Comparison of ENCODE assay signal across 34 cellular contexts in genomic region chr2:39678170-39678569, GRCh38. TPM values are rescaled to one million over a fixed set of nuclear protein-coding genes. Genes with fewer than 3 reads are reported as not detected.
"Had no signal": no experiment of that assay in that cellular context is flagged by ENCODE, and none has a peak within 500 bp of the region (broad histone marks: within the 10 kb centered on the region; RNA-seq: fewer than 3 reads in every experiment).

No MANE protein-coding gene starts in this region.

- H3K4me1 Mint-ChIP-seq: activated B cell treated with CpG ODN at 0.5 μM for 24 hours; activated CD4-positive, alpha-beta T cell treated with anti-CD3 and anti-CD28 coated beads, Interleukin-2, amount 10 ng/mL, durations not matched to agents 24 days and 14 days; activated naive CD4-positive, alpha-beta T cell treated with anti-CD3 and anti-CD28 coated beads, Interleukin-2, amount 10 ng/mL, durations not matched to agents 7 days and 5 days; activated naive CD4-positive, alpha-beta T cell treated with anti-CD3 and anti-CD28 coated beads, Interleukin-2, amount 50 U/mL, for 24 hours; activated naive CD8-positive, alpha-beta T cell treated with anti-CD3 and anti-CD28 coated beads, Interleukin-2, amount 10 ng/mL, durations not matched to agents 7 days and 5 days; activated naive CD8-positive, alpha-beta T cell treated with anti-CD3 and anti-CD28 coated beads, Interleukin-2, amount 50 U/mL, for 24 hours had no signal

- FAIRE-seq: colon, TTC549 had no signal

- H3K9me3 Mint-ChIP-seq: activated CD4-positive, alpha-beta memory T cell treated with anti-CD3 and anti-CD28 coated beads for 36 hours; activated CD4-positive, alpha-beta T cell treated with anti-CD3 and anti-CD28 coated beads, Interleukin-2, amount 10 ng/mL, durations not matched to agents 24 days and 14 days; activated CD8-positive, alpha-beta T cell treated with anti-CD3 and anti-CD28 coated beads for 36 hours; activated naive CD4-positive, alpha-beta T cell treated with anti-CD3 and anti-CD28 coated beads, Interleukin-2, amount 10 ng/mL, durations not matched to agents 7 days and 5 days; activated naive CD4-positive, alpha-beta T cell treated with anti-CD3 and anti-CD28 coated beads, Interleukin-2, amount 50 U/mL, for 24 hours; activated naive CD8-positive, alpha-beta T cell treated with anti-CD3 and anti-CD28 coated beads, Interleukin-2, amount 10 ng/mL, durations not matched to agents 7 days and 5 days; activated T-cell treated with anti-CD3 and anti-CD28 coated beads, Interleukin-2, amount 50 U/mL, for 24 hours; T-helper 1 cell treated with Interleukin-12 subunit alpha and Interleukin-12 subunit beta and Interleukin-4 antibody, amounts not matched to agents 30 μg/mL and 1 μg/mL, for 36 hours; T-helper 2 cell treated with Interferon-gamma antibody and Interleukin-4, amounts not matched to agents 5 μg/mL and 100 μg/mL, for 36 hours had no signal

- ATAC-seq: activated CD8-positive, alpha-beta T cell treated with anti-CD3 and anti-CD28 coated beads for 36 hours; activated naive CD8-positive, alpha-beta T cell treated with anti-CD3 and anti-CD28 coated beads, Interleukin-2, amount 50 U/mL, for 24 hours; body of pancreas had no signal

- H3K4me3 ChIP-seq: ascending aorta, body of pancreas, breast epithelium had no signal

- H3K27me3 ChIP-seq: ascending aorta, body of pancreas, brain microvascular endothelial cell, breast epithelium had no signal

- DNase-seq: activated B cell treated with CpG ODN at 0.5 μM for 24 hours; activated CD4-positive, alpha-beta memory T cell treated with anti-CD3 and anti-CD28 coated beads for 36 hours; activated CD4-positive, alpha-beta T cell treated with anti-CD3 and anti-CD28 coated beads for 4 hours; activated CD4-positive, alpha-beta T cell treated with anti-CD3 and anti-CD28 coated beads, Interleukin-2, amount 10 ng/mL, durations not matched to agents 24 days and 14 days; activated CD4-positive, alpha-beta T cell treated with anti-CD3 and anti-CD28 coated beads, Interleukin-2, amount 50 U/mL, for 1 hour; activated CD4-positive, alpha-beta T cell treated with anti-CD3 and anti-CD28 coated beads, Interleukin-2, amount 50 U/mL, for 4 hours; activated CD4-positive, CD25-positive, alpha-beta regulatory T cell treated with anti-CD3 and anti-CD28 coated beads, Interleukin-2, amount 50 U/mL, for 72 hours; activated CD8-positive, alpha-beta memory T cell treated with anti-CD3 and anti-CD28 coated beads, Interleukin-2, amount 50 U/mL, for 4 hours; activated CD8-positive, alpha-beta T cell treated with anti-CD3 and anti-CD28 coated beads for 36 hours; activated effector memory CD4-positive, alpha-beta T cell treated with Interleukin-2 at 50 U/mL for 16 hours; activated gamma-delta T cell; activated naive CD4-positive, alpha-beta T cell treated with anti-CD3 and anti-CD28 coated beads, Interleukin-2, amount 10 ng/mL, durations not matched to agents 7 days and 5 days; activated naive CD4-positive, alpha-beta T cell treated with Interleukin-2 at 50 U/mL for 16 hours; activated naive CD8-positive, alpha-beta T cell treated with anti-CD3 and anti-CD28 coated beads, Interleukin-2, amount 10 ng/mL, durations not matched to agents 7 days and 5 days; activated naive CD8-positive, alpha-beta T cell treated with anti-CD3 and anti-CD28 coated beads, Interleukin-2, amount 50 U/mL, for 24 hours; activated T-cell treated with anti-CD3 and anti-CD28 coated beads, Interleukin-2, amount 50 U/mL, for 24 hours; activated T-cell treated with anti-CD3 and anti-CD28 coated beads, Interleukin-2, amount 50 U/mL, for 48 hours; amygdala; body of pancreas; brain microvascular endothelial cell; central memory CD4-positive, alpha-beta T cell; T-helper 2 cell; T-helper 9 cell had no signal

- H3K27ac ChIP-seq: ascending aorta, body of pancreas, brain microvascular endothelial cell, breast epithelium, VCaP had no signal

- H3K4me1 ChIP-seq: ascending aorta, body of pancreas, breast epithelium had no signal

- H3K36me3 ChIP-seq: ascending aorta, brain microvascular endothelial cell, breast epithelium had no signal

- H3K4me3 Mint-ChIP-seq: activated B cell treated with CpG ODN at 0.5 μM for 24 hours; activated CD4-positive, alpha-beta memory T cell treated with anti-CD3 and anti-CD28 coated beads for 36 hours; activated CD4-positive, alpha-beta T cell treated with anti-CD3 and anti-CD28 coated beads, Interleukin-2, amount 10 ng/mL, durations not matched to agents 24 days and 14 days; activated CD8-positive, alpha-beta T cell treated with anti-CD3 and anti-CD28 coated beads for 36 hours; activated naive CD4-positive, alpha-beta T cell treated with anti-CD3 and anti-CD28 coated beads, Interleukin-2, amount 10 ng/mL, durations not matched to agents 7 days and 5 days; activated naive CD4-positive, alpha-beta T cell treated with anti-CD3 and anti-CD28 coated beads, Interleukin-2, amount 50 U/mL, for 24 hours; activated naive CD8-positive, alpha-beta T cell; activated naive CD8-positive, alpha-beta T cell treated with anti-CD3 and anti-CD28 coated beads, Interleukin-2, amount 10 ng/mL, durations not matched to agents 7 days and 5 days; activated naive CD8-positive, alpha-beta T cell treated with anti-CD3 and anti-CD28 coated beads, Interleukin-2, amount 50 U/mL, for 24 hours; activated T-cell treated with anti-CD3 and anti-CD28 coated beads, Interleukin-2, amount 50 U/mL, for 24 hours; T-helper 1 cell treated with Interleukin-12 subunit alpha and Interleukin-12 subunit beta and Interleukin-4 antibody, amounts not matched to agents 30 μg/mL and 1 μg/mL, for 36 hours; T-helper 2 cell treated with Interferon-gamma antibody and Interleukin-4, amounts not matched to agents 5 μg/mL and 100 μg/mL, for 36 hours had no signal

- H3K36me3 Mint-ChIP-seq: activated CD4-positive, alpha-beta memory T cell treated with anti-CD3 and anti-CD28 coated beads for 36 hours; activated naive CD4-positive, alpha-beta T cell treated with anti-CD3 and anti-CD28 coated beads, Interleukin-2, amount 10 ng/mL, durations not matched to agents 7 days and 5 days; activated naive CD4-positive, alpha-beta T cell treated with anti-CD3 and anti-CD28 coated beads, Interleukin-2, amount 50 U/mL, for 24 hours; activated naive CD8-positive, alpha-beta T cell; activated naive CD8-positive, alpha-beta T cell treated with anti-CD3 and anti-CD28 coated beads, Interleukin-2, amount 10 ng/mL, durations not matched to agents 7 days and 5 days had no signal

- H3K27ac Mint-ChIP-seq: activated B cell treated with CpG ODN at 0.5 μM for 24 hours; activated CD4-positive, alpha-beta memory T cell treated with anti-CD3 and anti-CD28 coated beads for 36 hours; activated CD4-positive, alpha-beta T cell treated with anti-CD3 and anti-CD28 coated beads, Interleukin-2, amount 10 ng/mL, durations not matched to agents 24 days and 14 days; activated CD8-positive, alpha-beta T cell treated with anti-CD3 and anti-CD28 coated beads for 36 hours; activated naive CD4-positive, alpha-beta T cell treated with anti-CD3 and anti-CD28 coated beads, Interleukin-2, amount 10 ng/mL, durations not matched to agents 7 days and 5 days; activated naive CD4-positive, alpha-beta T cell treated with anti-CD3 and anti-CD28 coated beads, Interleukin-2, amount 50 U/mL, for 24 hours; activated naive CD8-positive, alpha-beta T cell; activated naive CD8-positive, alpha-beta T cell treated with anti-CD3 and anti-CD28 coated beads, Interleukin-2, amount 10 ng/mL, durations not matched to agents 7 days and 5 days; activated naive CD8-positive, alpha-beta T cell treated with anti-CD3 and anti-CD28 coated beads, Interleukin-2, amount 50 U/mL, for 24 hours; activated T-cell treated with anti-CD3 and anti-CD28 coated beads, Interleukin-2, amount 50 U/mL, for 24 hours; activated T-helper 2 cell treated with anti-CD3 and anti-CD28 coated beads, Interferon-gamma antibody, Interleukin-2, Interleukin-4, amounts not matched to agents 10 μg/mL and 5 μg/mL and 100 μg/mL, durations not matched to agents 14 hours and 24 hours and 36 hours; T-helper 1 cell treated with Interleukin-12 subunit alpha and Interleukin-12 subunit beta and Interleukin-4 antibody, amounts not matched to agents 30 μg/mL and 1 μg/mL, for 36 hours; T-helper 2 cell treated with Interferon-gamma antibody and Interleukin-4, amounts not matched to agents 5 μg/mL and 100 μg/mL, for 36 hours had no signal

- H3K9me3 ChIP-seq: ascending aorta, body of pancreas had no signal

RNA-seq across cellular contexts. Expression of gene TMEM178A, which starts 12.5 kb away (rescaled TPM):
- total RNA-seq: activated B cell treated with CpG ODN at 0.5 μM for 24 hours; activated CD4-positive, alpha-beta T cell treated with anti-CD3 and anti-CD28 coated beads, Interleukin-2, amount 10 ng/mL, durations not matched to agents 24 days and 14 days; activated CD8-positive, alpha-beta memory T cell treated with anti-CD3 and anti-CD28 coated beads for 36 hours had no signal
